Comparison of ENCODE assay signal across 19 cellular contexts in genomic region chr2:174621323-174621722, GRCh38. TPM values are rescaled to one million over a fixed set of nuclear protein-coding genes. Genes with fewer than 3 reads are reported as not detected.
DNase-seq lines count a peak whose midpoint lies in the region; ATAC-seq and TF ChIP-seq lines count a peak whose summit lies in the region.
"Had no signal": no experiment of that assay in that cellular context is flagged by ENCODE, and none has a peak within 500 bp of the region (broad histone marks: within the 10 kb centered on the region; RNA-seq: fewer than 3 reads in every experiment).

No MANE protein-coding gene starts in this region.

- TF ChIP-seq CTCF in natural killer cell (IDR thresholded peaks at IDR 0.05): no peak
- TF ChIP-seq CTCF in activated CD8-positive, alpha-beta T cell treated with anti-CD3 and anti-CD28 coated beads for 36 hours (IDR thresholded peaks at IDR 0.05): no peak

- no peak for ATAC-seq in natural killer cell
- no peak for ATAC-seq in natural killer cell treated with Interleukin-12 subunit alpha and Interleukin-12 subunit beta and Interleukin-15 and Interleukin-18, amount 100 ng/mL, for 72 hours
- ATAC-seq in activated CD8-positive, alpha-beta T cell treated with anti-CD3 and anti-CD28 coated beads for 36 hours: no peak
- no peak for ATAC-seq in GM21786 (IDR thresholded peaks at IDR 0.05; ENCODE audit: unreplicated experiment)

- POLR2A ChIA-PET in activated CD8-positive, alpha-beta T cell treated with anti-CD3 and anti-CD28 coated beads for 36 hours (lab: Charles Lee): interaction anchor here (0.6 to 20.8 kb wide), 4 partner anchors 8 to 134 kb away, joined by 3 to 283 read pairs (median 4); no protein-coding TSS in a partner anchor

- H3K4me3 Mint-ChIP-seq in natural killer cell: no peak overlapping the region
- no peak overlapping the region for H3K4me3 Mint-ChIP-seq in natural killer cell treated with Interleukin-12 subunit alpha and Interleukin-12 subunit beta and Interleukin-15 and Interleukin-18, amount 100 ng/mL, for 72 hours
- H3K4me3 Mint-ChIP-seq in activated CD8-positive, alpha-beta T cell treated with anti-CD3 and anti-CD28 coated beads for 36 hours: no peak overlapping the region
- no peak overlapping the region for H3K4me3 Mint-ChIP-seq in dendritic cell treated with granulocyte-macrophage colony-stimulating factor and Interleukin-4, amounts not matched to agents 40 ng/mL and 50 ng/mL, for 4 days
- H3K4me3 Mint-ChIP-seq: CD14-positive monocyte, HFFc6 had no signal

- H3K36me3 Mint-ChIP-seq in natural killer cell: no peaks in the 10 kb centered on the region
- peaks cover 9% of the 10 kb centered on the region for H3K36me3 Mint-ChIP-seq in natural killer cell treated with Interleukin-12 subunit alpha and Interleukin-12 subunit beta and Interleukin-15 and Interleukin-18, amount 100 ng/mL, for 72 hours
- H3K36me3 Mint-ChIP-seq in activated CD8-positive, alpha-beta T cell treated with anti-CD3 and anti-CD28 coated beads for 36 hours (ENCODE audit: low read depth): peaks cover 60% of the 10 kb centered on the region
- H3K36me3 Mint-ChIP-seq in dendritic cell treated with granulocyte-macrophage colony-stimulating factor and Interleukin-4, amounts not matched to agents 40 ng/mL and 50 ng/mL, for 4 days (ENCODE audit: low read depth): peaks cover 78% of the 10 kb centered on the region

- DNase-seq in natural killer cell (no peak), NCI-H146 treated with DMSO at 0.1 percent for 48 hours (lab: John Stamatoyannopoulos, UW; ENCODE audit: unreplicated experiment) (no peak), NCI-H1694 treated with DMSO at 0.1 percent for 48 hours (lab: John Stamatoyannopoulos, UW) (no peak)
- DNase-seq in natural killer cell treated with Interleukin-12 subunit alpha and Interleukin-12 subunit beta and Interleukin-15 and Interleukin-18, amount 100 ng/mL, for 72 hours (ENCODE audit: low spot score): no peak
- DNase-seq in activated CD8-positive, alpha-beta T cell treated with anti-CD3 and anti-CD28 coated beads for 36 hours: no peak
- DNase-seq in activated CD4-positive, alpha-beta T cell treated with anti-CD3 and anti-CD28 coated beads for 48 hours: no peak
- DNase-seq: GF-D8, HFFc6, KG1, MG63, NCI-H1105 treated with DMSO at 0.1 percent for 48 hours, NCI-H1930, NCI-H510A, NCI-H82, Peyer's patch, SHP77 had no signal

- peak overlapping the region; percentile 45 to 66 for H3K27ac Mint-ChIP-seq in natural killer cell
- peak overlapping the region in 1 of 2 donors; percentile 19 for H3K27ac Mint-ChIP-seq in natural killer cell treated with Interleukin-12 subunit alpha and Interleukin-12 subunit beta and Interleukin-15 and Interleukin-18, amount 100 ng/mL, for 72 hours
- H3K27ac Mint-ChIP-seq in activated CD8-positive, alpha-beta T cell treated with anti-CD3 and anti-CD28 coated beads for 36 hours: peak overlapping the region; percentile 78
- peak overlapping the region; percentile 13 for H3K27ac Mint-ChIP-seq in dendritic cell treated with granulocyte-macrophage colony-stimulating factor and Interleukin-4, amounts not matched to agents 40 ng/mL and 50 ng/mL, for 4 days
- H3K27ac Mint-ChIP-seq: HFFc6 had no signal

- intact Hi-C loops in natural killer cell (cut with micrococcal nuclease): no loop called here
- intact Hi-C loops in activated CD8-positive, alpha-beta T cell treated with anti-CD3 and anti-CD28 coated beads for 36 hours (cut with micrococcal nuclease): no loop called here
- intact Hi-C loops in dendritic cell treated with granulocyte-macrophage colony-stimulating factor and Interleukin-4, amounts not matched to agents 40 ng/mL and 50 ng/mL, for 4 days (cut with micrococcal nuclease): no loop called here

- CTCF ChIA-PET in activated CD8-positive, alpha-beta T cell treated with anti-CD3 and anti-CD28 coated beads for 36 hours (lab: Charles Lee): interaction anchor here (0.9 kb wide), 2 partner anchors 46 to 66 kb away, joined by 3 read pairs; no protein-coding TSS in a partner anchor

- H3K4me1 Mint-ChIP-seq in natural killer cell: peaks cover 42 to 49% of the 10 kb centered on the region in 2 donors
- peaks cover 31 to 52% of the 10 kb centered on the region in 2 donors for H3K4me1 Mint-ChIP-seq in natural killer cell treated with Interleukin-12 subunit alpha and Interleukin-12 subunit beta and Interleukin-15 and Interleukin-18, amount 100 ng/mL, for 72 hours (ENCODE audit: low read depth in 2 of 2)
- H3K4me1 Mint-ChIP-seq in activated CD8-positive, alpha-beta T cell treated with anti-CD3 and anti-CD28 coated beads for 36 hours (ENCODE audit: low read depth): peaks cover 74% of the 10 kb centered on the region
- peaks cover 59% of the 10 kb centered on the region for H3K4me1 Mint-ChIP-seq in dendritic cell treated with granulocyte-macrophage colony-stimulating factor and Interleukin-4, amounts not matched to agents 40 ng/mL and 50 ng/mL, for 4 days (ENCODE audit: low read depth)

- no peaks in the 10 kb centered on the region for H3K9me3 Mint-ChIP-seq in natural killer cell
- no peaks in the 10 kb centered on the region for H3K9me3 Mint-ChIP-seq in natural killer cell treated with Interleukin-12 subunit alpha and Interleukin-12 subunit beta and Interleukin-15 and Interleukin-18, amount 100 ng/mL, for 72 hours
- no peaks in the 10 kb centered on the region for H3K9me3 Mint-ChIP-seq in activated CD8-positive, alpha-beta T cell treated with anti-CD3 and anti-CD28 coated beads for 36 hours
- H3K9me3 Mint-ChIP-seq in dendritic cell treated with granulocyte-macrophage colony-stimulating factor and Interleukin-4, amounts not matched to agents 40 ng/mL and 50 ng/mL, for 4 days: no peaks in the 10 kb centered on the region
- H3K9me3 Mint-ChIP-seq: CD14-positive monocyte, HFFc6 had no signal

- no peaks in the 10 kb centered on the region for H3K27me3 Mint-ChIP-seq in natural killer cell (ENCODE audit: low read depth in 2 of 2)
- no peaks in the 10 kb centered on the region for H3K27me3 Mint-ChIP-seq in natural killer cell treated with Interleukin-12 subunit alpha and Interleukin-12 subunit beta and Interleukin-15 and Interleukin-18, amount 100 ng/mL, for 72 hours
- H3K27me3 Mint-ChIP-seq in activated CD8-positive, alpha-beta T cell treated with anti-CD3 and anti-CD28 coated beads for 36 hours: no peaks in the 10 kb centered on the region
- no peaks in the 10 kb centered on the region for H3K27me3 Mint-ChIP-seq in dendritic cell treated with granulocyte-macrophage colony-stimulating factor and Interleukin-4, amounts not matched to agents 40 ng/mL and 50 ng/mL, for 4 days

RNA-seq across cellular contexts. Expression of gene WIPF1, which starts 23.7 kb away (rescaled TPM):
- 100 to 1,000 TPM; 508 to 640 (median 555) TPM for total RNA-seq in natural killer cell
- total RNA-seq in natural killer cell treated with Interleukin-12 subunit alpha and Interleukin-12 subunit beta and Interleukin-15 and Interleukin-18, amount 100 ng/mL, for 72 hours: 100 to 1,000 TPM; 284 to 319 TPM
- total RNA-seq in activated CD8-positive, alpha-beta T cell treated with anti-CD3 and anti-CD28 coated beads for 36 hours: 100 to 1,000 TPM; 361 to 365 TPM
